17 cellular contexts compared by ENCODE assay signal in the genomic region with DNA sequence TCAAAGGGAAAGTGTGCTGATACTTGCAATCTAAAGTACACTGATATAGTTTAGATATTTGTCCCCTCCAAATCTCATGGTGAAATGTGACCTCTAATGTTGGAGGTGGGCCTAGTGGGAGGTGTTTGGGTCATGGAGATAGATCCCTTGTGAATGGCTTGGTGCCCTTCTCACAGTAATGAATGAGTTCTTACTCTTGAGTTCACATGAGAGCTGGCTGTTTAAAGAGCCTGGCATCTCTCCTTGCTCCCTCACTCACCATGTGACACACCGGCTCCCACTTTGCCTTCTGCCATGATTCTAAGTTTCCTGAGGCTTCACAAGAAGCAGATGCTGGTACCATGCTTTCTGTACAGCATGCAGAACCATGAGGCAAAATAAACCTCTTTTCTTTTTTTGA.
DNase-seq lines count a peak whose midpoint lies in the region; ATAC-seq and TF ChIP-seq lines count a peak whose summit lies in the region.
"Had no signal": no experiment of that assay in that cellular context is flagged by ENCODE, and none has a peak within 500 bp of the region (broad histone marks: within the 10 kb centered on the region; RNA-seq: fewer than 3 reads in every experiment).

No MANE protein-coding gene starts in this region.

- peaks cover 65% of the 10 kb centered on the region for H3K36me3 ChIP-seq in right atrium auricular region

- H3K27ac ChIP-seq in right atrium auricular region (peak overlapping the region in 1 of 2 donors; percentile 3), right cardiac atrium (ENCODE audit: low read length) (peak overlapping the region; percentile 6)
- H3K27ac ChIP-seq: 22Rv1, C4-2B had no signal

- peak; percentile 75 for ATAC-seq in Right ventricle myocardium inferior
- ATAC-seq in right cardiac atrium: peak; percentile 54 to 74
- ATAC-seq in left colon: no peak
- ATAC-seq in GM18870 (IDR thresholded peaks at IDR 0.05; ENCODE audit: unreplicated experiment): no peak
- ATAC-seq: HepG2 had no signal

- H3K9me3 Mint-ChIP-seq in endothelial cell (ENCODE audit: unreplicated experiment): no peaks in the 10 kb centered on the region
- H3K9me3 Mint-ChIP-seq in activated naive CD4-positive, alpha-beta T cell treated with anti-CD3 and anti-CD28 coated beads, Interleukin-2, amount 10 ng/mL, durations not matched to agents 7 days and 5 days: no peaks in the 10 kb centered on the region
- H3K9me3 Mint-ChIP-seq: CD4-positive, alpha-beta memory T cell; HFFc6 had no signal

- TF ChIP-seq CTCF in right atrium auricular region (IDR thresholded peaks at IDR 0.05) (no peak), endothelial cell (IDR thresholded peaks at IDR 0.05; ENCODE audit: unreplicated experiment) (no peak)

- peaks cover 0 to 11% of the 10 kb centered on the region in 2 donors for H3K4me1 ChIP-seq in right atrium auricular region
- H3K4me1 ChIP-seq in right cardiac atrium (ENCODE audit: control insufficient read depth, insufficient read depth, low read length): no peaks in the 10 kb centered on the region

- 72% methylated on average over 1 of the region's 1 CpG for WGBS in right cardiac atrium

- H3K4me3 Mint-ChIP-seq in endothelial cell (ENCODE audit: unreplicated experiment): no peak overlapping the region
- H3K4me3 Mint-ChIP-seq in activated naive CD4-positive, alpha-beta T cell treated with anti-CD3 and anti-CD28 coated beads, Interleukin-2, amount 10 ng/mL, durations not matched to agents 7 days and 5 days: no peak overlapping the region
- H3K4me3 Mint-ChIP-seq: CD4-positive, alpha-beta memory T cell; HFFc6 had no signal

- intact Hi-C loops in Right ventricle myocardium inferior (cut with DNase I): loop anchor here (10.0 kb wide), 1 partner anchor 95 kb away; no protein-coding TSS in a partner anchor
- intact Hi-C loops in right cardiac atrium (cut with DNase I): no loop called here
- intact Hi-C loops in posterior vena cava (cut with DNase I): no loop called here
- intact Hi-C loops in left colon (cut with DNase I, micrococcal nuclease): no loop called here

- H3K4me3 ChIP-seq in right atrium auricular region (no peak overlapping the region), right cardiac atrium (ENCODE audit: low read length) (no peak overlapping the region)

- H3K4me1 Mint-ChIP-seq in endothelial cell (ENCODE audit: unreplicated experiment): peaks cover 15% of the 10 kb centered on the region
- no peaks in the 10 kb centered on the region for H3K4me1 Mint-ChIP-seq in activated naive CD4-positive, alpha-beta T cell treated with anti-CD3 and anti-CD28 coated beads, Interleukin-2, amount 10 ng/mL, durations not matched to agents 7 days and 5 days
- H3K4me1 Mint-ChIP-seq: CD4-positive, alpha-beta memory T cell had no signal

- H3K27me3 ChIP-seq in right atrium auricular region (no peaks in the 10 kb centered on the region), right cardiac atrium (ENCODE audit: control insufficient read depth, insufficient read depth) (no peaks in the 10 kb centered on the region)

- H3K27ac Mint-ChIP-seq in endothelial cell (ENCODE audit: unreplicated experiment): peak overlapping the region; percentile 25
- H3K27ac Mint-ChIP-seq in activated naive CD4-positive, alpha-beta T cell treated with anti-CD3 and anti-CD28 coated beads, Interleukin-2, amount 10 ng/mL, durations not matched to agents 7 days and 5 days: no peak overlapping the region
- H3K27ac Mint-ChIP-seq: HFFc6 had no signal

- H3K36me3 Mint-ChIP-seq in endothelial cell (ENCODE audit: low read depth, unreplicated experiment): peaks cover 37% of the 10 kb centered on the region
- H3K36me3 Mint-ChIP-seq in activated naive CD4-positive, alpha-beta T cell treated with anti-CD3 and anti-CD28 coated beads, Interleukin-2, amount 10 ng/mL, durations not matched to agents 7 days and 5 days: peaks cover 43% of the 10 kb centered on the region

- peaks cover 4% of the 10 kb centered on the region for H3K27me3 Mint-ChIP-seq in endothelial cell (ENCODE audit: unreplicated experiment)
- H3K27me3 Mint-ChIP-seq in activated naive CD4-positive, alpha-beta T cell treated with anti-CD3 and anti-CD28 coated beads, Interleukin-2, amount 10 ng/mL, durations not matched to agents 7 days and 5 days: no peaks in the 10 kb centered on the region
- H3K27me3 Mint-ChIP-seq: CD4-positive, alpha-beta memory T cell had no signal

- CTCF ChIA-PET in activated naive CD4-positive, alpha-beta T cell treated with anti-CD3 and anti-CD28 coated beads, Interleukin-2, amount 10 ng/mL, durations not matched to agents 7 days and 5 days (lab: Charles Lee): no interaction called here

- DNase-seq in Right ventricle myocardium inferior (ENCODE audit: missing footprints): no peak
- DNase-seq in right atrium auricular region (ENCODE audit: low spot score): no peak
- no peak for DNase-seq in endothelial cell (ENCODE audit: low spot score)
- DNase-seq in right cardiac atrium: no peak
- no peak for DNase-seq in posterior vena cava (ENCODE audit: low spot score)
- DNase-seq in left colon: no peak
- DNase-seq in activated naive CD4-positive, alpha-beta T cell treated with anti-CD3 and anti-CD28 coated beads, Interleukin-2, amount 10 ng/mL, durations not matched to agents 7 days and 5 days: no peak
- DNase-seq: CD4-positive, alpha-beta memory T cell; DMS153; DMS79 treated with DMSO at 0.1 percent for 48 hours; GDM1; HCEC 1CT; HFFc6 had no signal

- H3K9me3 ChIP-seq in right atrium auricular region (no peaks in the 10 kb centered on the region), right cardiac atrium (ENCODE audit: control insufficient read depth, low read length) (no peaks in the 10 kb centered on the region)

Comparison
In these comparisons a context has a peak if more than half of its experiments do, and no peak if none do; other contexts are left out.
1. ATAC-seq: peak in Right ventricle myocardium inferior (single experiment) and right cardiac atrium (2 of 2); none in left colon (single experiment) and GM18870 (single experiment).